1 cellular context compared by ENCODE assay signal in the genomic region with DNA sequence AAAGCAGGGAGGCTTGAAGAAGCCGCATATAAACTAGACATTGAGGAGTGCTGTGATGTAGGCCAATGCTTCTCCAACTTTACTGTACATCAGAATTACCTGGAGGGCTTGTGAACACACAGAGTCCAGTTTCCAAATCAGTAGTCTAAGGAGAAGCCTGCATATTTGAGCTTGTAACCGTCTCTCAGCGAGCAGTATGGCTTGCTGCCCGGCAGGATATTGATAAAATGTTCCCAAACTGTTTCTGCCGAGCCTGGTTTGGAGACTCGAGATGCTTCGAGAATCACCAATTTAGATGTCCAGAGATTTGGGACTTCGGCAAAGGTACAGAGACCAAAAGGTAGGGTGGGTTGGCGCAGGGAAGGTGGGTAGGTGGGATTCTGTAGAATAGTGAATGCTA.
TF ChIP-seq lines count a peak whose summit lies in the region.

No MANE protein-coding gene starts in this region.

TF ChIP-seq in H1, 55 proteins besides CTCF, POLR2A, EP300 and RAD21:
- TF ChIP-seq POLR2AphosphoS5 (IDR thresholded peaks at IDR 0.05; ENCODE audit: low read depth, low read length) (no peak), SP2 (IDR thresholded peaks at IDR 0.05; ENCODE audit: low read length) (no peak), CHD2 (IDR thresholded peaks at IDR 0.05; ENCODE audit: low read length) (no peak)
